8 cellular contexts compared by ENCODE assay signal in genomic region chr5:154190652-154191304, GRCh38. TPM values are rescaled to one million over a fixed set of nuclear protein-coding genes. Genes with fewer than 3 reads are reported as not detected.
DNase-seq lines count a peak whose midpoint lies in the region; ATAC-seq, FAIRE-seq and TF ChIP-seq lines count a peak whose summit lies in the region.

A gene with protein sequence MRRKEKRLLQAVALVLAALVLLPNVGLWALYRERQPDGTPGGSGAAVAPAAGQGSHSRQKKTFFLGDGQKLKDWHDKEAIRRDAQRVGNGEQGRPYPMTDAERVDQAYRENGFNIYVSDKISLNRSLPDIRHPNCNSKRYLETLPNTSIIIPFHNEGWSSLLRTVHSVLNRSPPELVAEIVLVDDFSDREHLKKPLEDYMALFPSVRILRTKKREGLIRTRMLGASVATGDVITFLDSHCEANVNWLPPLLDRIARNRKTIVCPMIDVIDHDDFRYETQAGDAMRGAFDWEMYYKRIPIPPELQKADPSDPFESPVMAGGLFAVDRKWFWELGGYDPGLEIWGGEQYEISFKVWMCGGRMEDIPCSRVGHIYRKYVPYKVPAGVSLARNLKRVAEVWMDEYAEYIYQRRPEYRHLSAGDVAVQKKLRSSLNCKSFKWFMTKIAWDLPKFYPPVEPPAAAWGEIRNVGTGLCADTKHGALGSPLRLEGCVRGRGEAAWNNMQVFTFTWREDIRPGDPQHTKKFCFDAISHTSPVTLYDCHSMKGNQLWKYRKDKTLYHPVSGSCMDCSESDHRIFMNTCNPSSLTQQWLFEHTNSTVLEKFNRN (plus strand): TSS chr5:154190733. CDS start chr5:154190867, 134 bp downstream.

- H3F3A ChIP-seq in smooth muscle cell (ENCODE audit: low read depth) = peaks cover 3% of the 10 kb centered on the region

- TF ChIP-seq CTCF in keratinocyte (optimal IDR thresholded peaks at IDR 0.05 in 1 of 3, IDR thresholded peaks at IDR 0.05 in 1 of 3, conservative IDR thresholded peaks at IDR 0.05 in 1 of 3; ENCODE audit: extremely low read depth in 1 of 3, insufficient read depth in 2 of 3, low read length in 3 of 3) = peak in 1 of 3 experiments; percentile 25
- TF ChIP-seq CTCF in smooth muscle cell (IDR thresholded peaks at IDR 0.05; ENCODE audit: borderline replicate concordance, insufficient read depth, poor library complexity, severe bottlenecking) = no peak

- dilution Hi-C loops in keratinocyte (cut with MboI; ENCODE audit: extremely low pct_ligation_motif_present, low sequenced_read_pairs) = no loop called here

- H3K9me3 ChIP-seq in keratinocyte (ENCODE audit: control insufficient read depth, low read depth, low read length) = no peaks in the 10 kb centered on the region
- H3K9me3 ChIP-seq in smooth muscle cell (replicated peaks; ENCODE audit: low read depth) = no peaks in the 10 kb centered on the region

- peaks cover 3% of the 10 kb centered on the region for H3K9me1 ChIP-seq in keratinocyte (ENCODE audit: control insufficient read depth, extremely low read depth, insufficient read depth, low read length)

- ATAC-seq in GM21515 (IDR thresholded peaks at IDR 0.05; ENCODE audit: unreplicated experiment) = peak; percentile 69

- peaks cover 6% of the 10 kb centered on the region for H3K27me3 Mint-ChIP-seq in T-helper 1 cell treated with Interleukin-12 subunit alpha and Interleukin-12 subunit beta and Interleukin-4 antibody, amounts not matched to agents 30 μg/mL and 1 μg/mL, for 36 hours (ENCODE audit: low read depth)

- H3K27me3 ChIP-seq in keratinocyte (ENCODE audit: control insufficient read depth, extremely low read depth, insufficient read depth, low read length) (peaks cover 33% of the 10 kb centered on the region), smooth muscle cell (ENCODE audit: low read depth) (peaks cover 6% of the 10 kb centered on the region)

- 3% methylated on average over 37 of the region's 72 CpGs for WGBS in smooth muscle cell (ENCODE audit: low lambda C conversion rate)

- DNase-seq in NCI-H2081 (lab: John Stamatoyannopoulos, UW) = peak; percentile 48 to 56
- DNase-seq in NCI-H2081 treated with DMSO at 0.1 percent for 48 hours (lab: John Stamatoyannopoulos, UW) = no peak
- DNase-seq in HUDEP-2 (lab: John Stamatoyannopoulos, UW; ENCODE audit: unreplicated experiment in 76 of 76) = peak in 42 of 76 experiments; percentile 16 to 73 (median 56)
- DNase-seq in cerebellum (ENCODE audit: low spot score) = peak; percentile 75
- no peak for DNase-seq in keratinocyte (ENCODE audit: low read depth, low spot score)
- peak; percentile 45 for DNase-seq in smooth muscle cell (lab: John Stamatoyannopoulos, UW; ENCODE audit: unreplicated experiment)

- H3K4me3 ChIP-seq in keratinocyte (ENCODE audit: control insufficient read depth in 2 of 3, extremely low read depth in 1 of 3, insufficient read depth in 2 of 3, low read depth in 1 of 3, low read length in 3 of 3) (peak within 1 kb of the TSS; percentile 66 to 80 (median 68)), smooth muscle cell (peak within 1 kb of the TSS; percentile 90)

- H2AFZ ChIP-seq in keratinocyte (ENCODE audit: control insufficient read depth, low read length) = peak within 1 kb of the TSS; percentile 71
- H2AFZ ChIP-seq in smooth muscle cell (ENCODE audit: low read depth) = peak within 1 kb of the TSS; percentile 98

- H3K4me1 Mint-ChIP-seq in T-helper 1 cell treated with Interleukin-12 subunit alpha and Interleukin-12 subunit beta and Interleukin-4 antibody, amounts not matched to agents 30 μg/mL and 1 μg/mL, for 36 hours (ENCODE audit: low read depth) = peaks cover 46% of the 10 kb centered on the region

- no peaks in the 10 kb centered on the region for H3K9me3 Mint-ChIP-seq in T-helper 1 cell treated with Interleukin-12 subunit alpha and Interleukin-12 subunit beta and Interleukin-4 antibody, amounts not matched to agents 30 μg/mL and 1 μg/mL, for 36 hours

- peak within 1 kb of the TSS; percentile 60 for H3K9ac ChIP-seq in keratinocyte (ENCODE audit: control insufficient read depth, extremely low read depth, insufficient read depth, low read length)
- H3K9ac ChIP-seq in smooth muscle cell (ENCODE audit: low read depth) = peak within 1 kb of the TSS; percentile 82

- FAIRE-seq in keratinocyte (lab: Jason Lieb, UNC) = no peak

- H3K27ac ChIP-seq in keratinocyte (ENCODE audit: control insufficient read depth, insufficient read depth, low read length) = no peak within 1 kb of the TSS
- H3K27ac ChIP-seq in smooth muscle cell (ENCODE audit: low read depth) = no peak within 1 kb of the TSS

- no peaks in the 10 kb centered on the region for H3K79me2 ChIP-seq in keratinocyte (ENCODE audit: control insufficient read depth, insufficient read depth, low read length)
- peaks cover 9% of the 10 kb centered on the region for H3K79me2 ChIP-seq in smooth muscle cell (ENCODE audit: low read depth)

- H3K4me1 ChIP-seq in keratinocyte (ENCODE audit: control insufficient read depth, extremely low read depth, insufficient read depth, low read length) = peaks cover 18% of the 10 kb centered on the region
- peaks cover 23% of the 10 kb centered on the region for H3K4me1 ChIP-seq in smooth muscle cell (ENCODE audit: low read depth)

- H3K27ac Mint-ChIP-seq in T-helper 1 cell treated with Interleukin-12 subunit alpha and Interleukin-12 subunit beta and Interleukin-4 antibody, amounts not matched to agents 30 μg/mL and 1 μg/mL, for 36 hours = peak within 1 kb of the TSS; percentile 88

- H4K20me1 ChIP-seq in keratinocyte (ENCODE audit: control insufficient read depth, extremely low read depth, insufficient read depth, low read length) (peaks cover 3% of the 10 kb centered on the region), smooth muscle cell (ENCODE audit: low read depth) (peaks cover 23% of the 10 kb centered on the region)

- H3K4me3 Mint-ChIP-seq in T-helper 1 cell treated with Interleukin-12 subunit alpha and Interleukin-12 subunit beta and Interleukin-4 antibody, amounts not matched to agents 30 μg/mL and 1 μg/mL, for 36 hours = peak within 1 kb of the TSS; percentile 92

- peak within 1 kb of the TSS; percentile 84 for H3K4me2 ChIP-seq in keratinocyte (ENCODE audit: control insufficient read depth, extremely low read depth, insufficient read depth, low read depth, low read length)
- peak within 1 kb of the TSS; percentile 99 for H3K4me2 ChIP-seq in smooth muscle cell

- H3K36me3 ChIP-seq in keratinocyte (ENCODE audit: control insufficient read depth in 2 of 2, extremely low read depth in 1 of 2, insufficient read depth in 2 of 2, low read length in 2 of 2) = no peaks in the 10 kb centered on the region
- no peaks in the 10 kb centered on the region for H3K36me3 ChIP-seq in smooth muscle cell (ENCODE audit: low read depth)

- peaks cover 21% of the 10 kb centered on the region for H3K36me3 Mint-ChIP-seq in T-helper 1 cell treated with Interleukin-12 subunit alpha and Interleukin-12 subunit beta and Interleukin-4 antibody, amounts not matched to agents 30 μg/mL and 1 μg/mL, for 36 hours (ENCODE audit: low read depth)

RNA-seq across cellular contexts. Expression of the gene that starts here (rescaled TPM):
- 11.6 TPM for total RNA-seq in cerebellum
- 11.5 to 24.8 TPM (median 17.9 TPM) in 3 replicates for polyA plus RNA-seq in keratinocyte
- polyA plus RNA-seq in keratinocyte (2011; ENCODE audit: low read depth) = 4.3 TPM
- 12.9 and 15.1 TPM in 2 replicates for polyA plus RNA-seq in keratinocyte (2011; cell fraction: cytosol; rRNA removed)
- polyA plus RNA-seq in keratinocyte (2011; cell fraction: nucleus; rRNA removed) = 25.6 and 33.1 TPM in 2 replicates
- polyA plus RNA-seq in keratinocyte (2012; ENCODE audit: low replicate concordance) = 6.6 and 14.2 TPM in 2 replicates
- polyA minus RNA-seq in keratinocyte = 30.5 to 43.3 TPM (median 33.9 TPM) in 3 replicates
- 11.5 TPM for polyA minus RNA-seq in keratinocyte (2011; cell fraction: cytosol; rRNA and poly(A)+ RNA removed)
- polyA minus RNA-seq in keratinocyte (2011; cell fraction: nucleus; rRNA and poly(A)+ RNA removed) = 22.4 and 66.8 TPM in 2 replicates
- total RNA-seq in smooth muscle cell = 24.6 and 28.4 TPM in 2 replicates
- 23.6 and 25.9 TPM in 2 replicates for polyA plus RNA-seq in smooth muscle cell

Comparison
In these comparisons a context has a peak if more than half of its experiments do, and no peak if none do; other contexts are left out.
1. DNase-seq: peak in NCI-H2081 (2 of 2), HUDEP-2 (42 of 76), cerebellum (single experiment) and smooth muscle cell (single experiment); none in NCI-H2081 treated with DMSO at 0.1 percent for 48 hours (single experiment) and keratinocyte (single experiment).